In genomic region chr2:138777996-138778395, GRCh38 we compare ENCODE assay signal across 1 cellular context.
TF ChIP-seq lines count a peak whose summit lies in the region.

No MANE protein-coding gene starts in this region.

TF ChIP-seq in IMR-90, 13 proteins besides CTCF, POLR2A, EP300 and RAD21 (continued from another document):
- TF ChIP-seq, protein P1, sequence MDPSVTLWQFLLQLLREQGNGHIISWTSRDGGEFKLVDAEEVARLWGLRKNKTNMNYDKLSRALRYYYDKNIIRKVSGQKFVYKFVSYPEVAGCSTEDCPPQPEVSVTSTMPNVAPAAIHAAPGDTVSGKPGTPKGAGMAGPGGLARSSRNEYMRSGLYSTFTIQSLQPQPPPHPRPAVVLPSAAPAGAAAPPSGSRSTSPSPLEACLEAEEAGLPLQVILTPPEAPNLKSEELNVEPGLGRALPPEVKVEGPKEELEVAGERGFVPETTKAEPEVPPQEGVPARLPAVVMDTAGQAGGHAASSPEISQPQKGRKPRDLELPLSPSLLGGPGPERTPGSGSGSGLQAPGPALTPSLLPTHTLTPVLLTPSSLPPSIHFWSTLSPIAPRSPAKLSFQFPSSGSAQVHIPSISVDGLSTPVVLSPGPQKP (IDR thresholded peaks at IDR 0.05; ENCODE audit: borderline replicate concordance, low read depth, low read length), result no peak
- TF ChIP-seq RFX5 (IDR thresholded peaks at IDR 0.05; ENCODE audit: low read depth, low read length) (no peak), RCOR1 (IDR thresholded peaks at IDR 0.05; ENCODE audit: insufficient replicate concordance, low read length) (no peak), BHLHE40 (IDR thresholded peaks at IDR 0.05; ENCODE audit: low read depth, low read length) (no peak), NFE2L2 (IDR thresholded peaks at IDR 0.05; ENCODE audit: low read depth, low read length) (no peak)
